ENCODE assay signal across 16 cellular contexts in genomic region chr10:101080933-101081546, GRCh38. TPM values are rescaled to one million over a fixed set of nuclear protein-coding genes. Genes with fewer than 3 reads are reported as not detected.
DNase-seq lines count a peak whose midpoint lies in the region; ATAC-seq and TF ChIP-seq lines count a peak whose summit lies in the region.
"Had no signal": no experiment of that assay in that cellular context is flagged by ENCODE, and none has a peak within 500 bp of the region (broad histone marks: within the 10 kb centered on the region; RNA-seq: fewer than 3 reads in every experiment).

No MANE protein-coding gene starts in this region.

- no peak for TF ChIP-seq POLR2A in IMR-90 (IDR thresholded peaks at IDR 0.05; ENCODE audit: low read depth, low read length)

- WGBS in IMR-90 (ENCODE audit: extremely low coverage in 2 of 2, insufficient read length in 1 of 2), 2 experiments = no CpG with 5 or more reads among the region's 4 CpGs

- H3K14ac ChIP-seq in IMR-90 (replicated peaks; ENCODE audit: low read depth, low read length) = no peak overlapping the region

- H3K27me3 ChIP-seq in IMR-90 (ENCODE audit: control insufficient read depth, insufficient read depth, low read length) = peaks cover 52% of the 10 kb centered on the region

- peaks cover 5% of the 10 kb centered on the region for H3K36me3 Mint-ChIP-seq in stimulated activated effector memory CD8-positive, alpha-beta T cell treated with anti-CD3 and anti-CD28 coated beads, Interleukin-12 subunit alpha, Interleukin-12 subunit beta, amount 100 ng/mL, for 72 hours
- H3K36me3 Mint-ChIP-seq: natural killer cell had no signal

- no peak overlapping the region for H3K18ac ChIP-seq in IMR-90 (ENCODE audit: low read depth, low read length)

- ATAC-seq in IMR-90 (ENCODE audit: low read depth) (peak; percentile 54), HG03095 (IDR thresholded peaks at IDR 0.05; ENCODE audit: unreplicated experiment) (no peak), HG03571 (IDR thresholded peaks at IDR 0.05; ENCODE audit: unreplicated experiment) (no peak)
- ATAC-seq in stimulated activated effector memory CD8-positive, alpha-beta T cell treated with anti-CD3 and anti-CD28 coated beads, Interleukin-12 subunit alpha, Interleukin-12 subunit beta, amount 100 ng/mL, for 72 hours = no peak
- ATAC-seq: natural killer cell had no signal

- no peak overlapping the region for H4K8ac ChIP-seq in IMR-90 (ENCODE audit: low read depth in 2 of 2, low read length in 2 of 2)

- H4K5ac ChIP-seq in IMR-90 (ENCODE audit: low read depth, low read length) = no peak overlapping the region

- H3K9me3 ChIP-seq in IMR-90 (ENCODE audit: control insufficient read depth, insufficient read depth, low read length) = no peaks in the 10 kb centered on the region
- H3K9me3 ChIP-seq: Peyer's patch had no signal

- POLR2A ChIA-PET in IMR-90 (lab: Charles Lee; ENCODE audit: unreplicated experiment) = no interaction called here

- DNase-seq in COLO829 (ENCODE audit: low spot score) (peak; percentile 23), IMR-90 (peak; percentile 29), cardiac fibroblast (ENCODE audit: low read depth in 2 of 2) (peak; percentile 32 to 36), left kidney (ENCODE audit: low read depth, low spot score) (peak; percentile 82), NCI-H2171 (lab: John Stamatoyannopoulos, UW) (no peak)
- DNase-seq in stimulated activated effector memory CD8-positive, alpha-beta T cell treated with anti-CD3 and anti-CD28 coated beads, Interleukin-12 subunit alpha, Interleukin-12 subunit beta, amount 100 ng/mL, for 72 hours (ENCODE audit: low spot score in 2 of 2) = no peak
- DNase-seq: natural killer cell, NCI-H1048, NCI-H345, Peyer's patch had no signal

- no peak overlapping the region for H2BK20ac ChIP-seq in IMR-90 (ENCODE audit: low read depth, low read length)

- dilution Hi-C loops in IMR-90 (cut with HindIII; ENCODE audit: low sequenced_read_pairs, unreplicated experiment) = no loop called here

- no peak overlapping the region for H3K4me3 Mint-ChIP-seq in stimulated activated effector memory CD8-positive, alpha-beta T cell treated with anti-CD3 and anti-CD28 coated beads, Interleukin-12 subunit alpha, Interleukin-12 subunit beta, amount 100 ng/mL, for 72 hours
- H3K4me3 Mint-ChIP-seq: natural killer cell had no signal

- no peak overlapping the region for H3K56ac ChIP-seq in IMR-90 (ENCODE audit: extremely low read depth, insufficient read depth, low read length)

- H2BK120ac ChIP-seq in IMR-90 (ENCODE audit: low read depth, low read length) = no peak overlapping the region

- intact Hi-C loops in IMR-90 (cut with micrococcal nuclease) = no loop called here

- CTCF ChIA-PET in IMR-90 (lab: Yijun Ruan, JAX) = no interaction called here

- H3K23ac ChIP-seq in IMR-90 (ENCODE audit: low read depth, low read length) = no peak overlapping the region

- no peak overlapping the region for H4K91ac ChIP-seq in IMR-90 (ENCODE audit: insufficient read depth, low read depth, low read length)

- no peak overlapping the region for H3K4ac ChIP-seq in IMR-90 (ENCODE audit: low read depth, low read length)

- H3K27ac ChIP-seq in IMR-90 (ENCODE audit: insufficient read depth, low read length) = no peak overlapping the region
- H3K27ac ChIP-seq: Peyer's patch had no signal

- no peak overlapping the region for H3K4me2 ChIP-seq in IMR-90 (ENCODE audit: low read depth, low read length)

- TF ChIP-seq CTCF in IMR-90 (conservative IDR thresholded peaks at IDR 0.05; ENCODE audit: low read depth, low read length) (no peak), cardiac fibroblast (IDR thresholded peaks at IDR 0.05; ENCODE audit: low read depth, low read length) (no peak)

- H3K27ac Mint-ChIP-seq in stimulated activated effector memory CD8-positive, alpha-beta T cell treated with anti-CD3 and anti-CD28 coated beads, Interleukin-12 subunit alpha, Interleukin-12 subunit beta, amount 100 ng/mL, for 72 hours = no peak overlapping the region
- H3K27ac Mint-ChIP-seq: natural killer cell had no signal

- H2AK5ac ChIP-seq in IMR-90 (ENCODE audit: low read depth, low read length) = no peak overlapping the region

- TF ChIP-seq RAD21 in IMR-90 (IDR thresholded peaks at IDR 0.05; ENCODE audit: low read length) = no peak

- H4K20me1 ChIP-seq in IMR-90 (ENCODE audit: insufficient read depth, low read length) = no peaks in the 10 kb centered on the region; the same call in 1 of the 2 replicates

- in situ Hi-C loops in IMR-90 (cut with MboI; ENCODE audit: low sequenced_read_pairs) = no loop called here

- BruUV-seq in IMR-90 (replicated peaks; lab: Mats Ljungman, UMichigan) = no TSS peak

- no peaks in the 10 kb centered on the region for H3K4me1 ChIP-seq in IMR-90 (ENCODE audit: control insufficient read depth, insufficient read depth, low read length)
- H3K4me1 ChIP-seq: Peyer's patch had no signal

- H3K4me3 ChIP-seq in IMR-90 (ENCODE audit: insufficient read depth, low read depth, low read length) = no peak overlapping the region
- no peak overlapping the region for H3K4me3 ChIP-seq in cardiac fibroblast (replicated peaks in 1 of 2; ENCODE audit: low read depth in 2 of 2, low read length in 2 of 2)
- H3K4me3 ChIP-seq: Peyer's patch had no signal

- H3K9me1 ChIP-seq in IMR-90 (ENCODE audit: insufficient read depth, low read length) = no peaks in the 10 kb centered on the region; the same call in 1 of the 2 replicates

- no peak overlapping the region for H3K9ac ChIP-seq in IMR-90 (ENCODE audit: low read depth, low read length)

- H2AK9ac ChIP-seq in IMR-90 (replicated peaks; ENCODE audit: low read depth, low read length, poor library complexity) = no peak overlapping the region

- peaks cover 2% of the 10 kb centered on the region for H3K9me3 Mint-ChIP-seq in stimulated activated effector memory CD8-positive, alpha-beta T cell treated with anti-CD3 and anti-CD28 coated beads, Interleukin-12 subunit alpha, Interleukin-12 subunit beta, amount 100 ng/mL, for 72 hours
- H3K9me3 Mint-ChIP-seq: natural killer cell had no signal

- H3K36me3 ChIP-seq in IMR-90 (ENCODE audit: control insufficient read depth, insufficient read depth, low read length) = no peaks in the 10 kb centered on the region
- H3K36me3 ChIP-seq: Peyer's patch had no signal

- H3K79me1 ChIP-seq in IMR-90 (ENCODE audit: low read depth in 1 of 2, low read length in 2 of 2) = no peaks in the 10 kb centered on the region

- no peak overlapping the region for H2BK15ac ChIP-seq in IMR-90 (ENCODE audit: low read depth, low read length)

- H2BK5ac ChIP-seq in IMR-90 (ENCODE audit: low read depth, low read length, poor library complexity, severe bottlenecking) = no peak overlapping the region

- H3K4me1 Mint-ChIP-seq in stimulated activated effector memory CD8-positive, alpha-beta T cell treated with anti-CD3 and anti-CD28 coated beads, Interleukin-12 subunit alpha, Interleukin-12 subunit beta, amount 100 ng/mL, for 72 hours = no peaks in the 10 kb centered on the region
- H3K4me1 Mint-ChIP-seq: natural killer cell had no signal

- no peak overlapping the region for H2AFZ ChIP-seq in IMR-90 (replicated peaks; ENCODE audit: low read length, poor library complexity)

TF ChIP-seq in IMR-90, 13 proteins besides CTCF, POLR2A, EP300 and RAD21:
- TF ChIP-seq ELK1 (IDR thresholded peaks at IDR 0.05; ENCODE audit: borderline replicate concordance, low read depth, low read length) = no peak
- TF ChIP-seq MAZ (IDR thresholded peaks at IDR 0.05; ENCODE audit: borderline replicate concordance, low read depth, low read length) = no peak
- no peak for TF ChIP-seq USF2 (IDR thresholded peaks at IDR 0.05; ENCODE audit: low read depth, low read length)
- TF ChIP-seq MXI1 (IDR thresholded peaks at IDR 0.05; ENCODE audit: borderline replicate concordance, low read depth, low read length) = no peak
- no peak for TF ChIP-seq CHD1 (IDR thresholded peaks at IDR 0.05; ENCODE audit: low read depth, low read length)

RNA-seq across cellular contexts. Expression of gene KAZALD1, which starts 19.3 kb away (rescaled TPM):
- total RNA-seq in IMR-90 (2012; rRNA removed) = 8.1 and 9.1 TPM in 2 replicates
- polyA plus RNA-seq in IMR-90 (2012; rRNA removed) = 18.6 and 18.7 TPM in 2 replicates
- 19.1 and 20.1 TPM in 2 replicates for polyA plus RNA-seq in IMR-90 (2012; cell fraction: cytosol; rRNA removed)
- 20.7 and 36.8 TPM in 2 replicates for polyA plus RNA-seq in IMR-90 (2012; cell fraction: nucleus; rRNA removed; ENCODE audit: low replicate concordance)

RNA-seq across cellular contexts. Expression of gene SFXN3, which starts 50.0 kb away (rescaled TPM):
- total RNA-seq in IMR-90 (2012; rRNA removed) = 53.3 and 64.7 TPM in 2 replicates
- polyA plus RNA-seq in IMR-90 (2012; rRNA removed) = 67.6 and 77.2 TPM in 2 replicates
- 36.7 and 46.7 TPM in 2 replicates for polyA plus RNA-seq in IMR-90 (2012; cell fraction: cytosol; rRNA removed)
- polyA plus RNA-seq in IMR-90 (2012; cell fraction: nucleus; rRNA removed; ENCODE audit: low replicate concordance) = 417 and 427 TPM in 2 replicates

RNA-seq across cellular contexts. Expression of gene TLX1, which starts 50.1 kb away (rescaled TPM):
- total RNA-seq in IMR-90 (2012; rRNA removed) = not detected in 2 replicates
- polyA plus RNA-seq in IMR-90 (2012; rRNA removed) = not detected in 2 replicates
- polyA plus RNA-seq in IMR-90 (2012; cell fraction: cytosol; rRNA removed) = not detected in 2 replicates
- not detected in 2 replicates for polyA plus RNA-seq in IMR-90 (2012; cell fraction: nucleus; rRNA removed; ENCODE audit: low replicate concordance)
- total RNA-seq: cerebellum; kidney epithelial cell; natural killer cell; subcutaneous adipose tissue; T-helper 2 cell treated with Interferon-gamma antibody and Interleukin-4, amounts not matched to agents 100 ng/mL and 5 ng/mL, for 36 hours had no signal

RNA-seq across cellular contexts. Expression of gene PDZD7, which starts 50.1 kb away (rescaled TPM):
- 0.83 and 0.90 TPM in 2 replicates for total RNA-seq in IMR-90 (2012; rRNA removed)
- polyA plus RNA-seq in IMR-90 (2012; rRNA removed) = 1.5 and 1.8 TPM in 2 replicates
- 0.97 and 2.0 TPM in 2 replicates for polyA plus RNA-seq in IMR-90 (2012; cell fraction: cytosol; rRNA removed)
- 6.5 and 8.7 TPM in 2 replicates for polyA plus RNA-seq in IMR-90 (2012; cell fraction: nucleus; rRNA removed; ENCODE audit: low replicate concordance)

Comparison
In these comparisons a context has a peak if more than half of its experiments do, and no peak if none do; other contexts are left out.
1. DNase-seq: peak in COLO829 (single experiment), IMR-90 (single experiment), cardiac fibroblast (2 of 2) and left kidney (single experiment); none in NCI-H2171 (single experiment) and stimulated activated effector memory CD8-positive, alpha-beta T cell treated with anti-CD3 and anti-CD28 coated beads, Interleukin-12 subunit alpha, Interleukin-12 subunit beta, amount 100 ng/mL, for 72 hours (0 of 2).